Comparison of ENCODE assay signal across 21 cellular contexts in the genomic region with DNA sequence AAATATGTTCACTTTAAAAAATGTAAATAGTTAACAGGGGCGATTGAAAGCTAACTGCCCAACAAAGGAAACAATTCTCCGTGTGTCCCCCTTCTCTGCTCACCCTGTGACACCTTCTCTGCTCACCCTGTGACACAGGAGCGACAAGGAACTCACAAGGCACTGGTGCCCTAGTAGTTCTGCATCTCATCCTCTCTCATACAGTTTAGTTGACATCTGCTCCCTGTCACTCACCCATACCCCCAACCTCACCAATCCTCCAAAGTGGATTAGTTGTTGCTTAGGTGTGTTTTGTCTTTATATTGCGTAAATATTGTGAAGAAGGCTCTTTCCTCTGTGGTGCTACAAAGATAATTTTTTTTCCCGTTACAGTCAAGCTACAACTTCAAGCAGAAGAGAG. TPM values are rescaled to one million over a fixed set of nuclear protein-coding genes. Genes with fewer than 3 reads are reported as not detected.
A peak's percentile ranks its signal among the peaks of the same experiment; 100 is the strongest.
DNase-seq lines count a peak whose midpoint lies in the region; ATAC-seq and TF ChIP-seq lines count a peak whose summit lies in the region.
"Had no signal": no experiment of that assay in that cellular context is flagged by ENCODE, and none has a peak within 500 bp of the region (broad histone marks: within the 10 kb centered on the region; RNA-seq: fewer than 3 reads in every experiment).

No MANE protein-coding gene starts in this region.

- 97 to 99% methylated on average over 5 of the region's 5 CpGs for WGBS in GM23248 (ENCODE audit: low coverage in 1 of 2, low lambda C conversion rate in 2 of 2, missing lambda C conversion rate in 2 of 2), 2 experiments
- no CpG with 5 or more reads among the region's 5 CpGs for WGBS in IMR-90 (ENCODE audit: extremely low coverage in 2 of 2, insufficient read length in 1 of 2), 2 experiments

- peaks cover 98% of the 10 kb centered on the region for H3K79me2 ChIP-seq in GM23248 (ENCODE audit: insufficient read depth)

- H2BK20ac ChIP-seq in IMR-90 (ENCODE audit: low read depth, low read length), result peak overlapping the region; percentile 84

- H3K18ac ChIP-seq in IMR-90 (ENCODE audit: low read depth, low read length), result peak overlapping the region; percentile 70

- POLR2A ChIA-PET in IMR-90 (lab: Charles Lee; ENCODE audit: unreplicated experiment), result no interaction called here

- peak overlapping the region; percentile 17 for H2AK9ac ChIP-seq in IMR-90 (replicated peaks; ENCODE audit: low read depth, low read length, poor library complexity)

- H3K27me3 ChIP-seq in GM23248 (replicated peaks; ENCODE audit: insufficient read depth), result no peaks in the 10 kb centered on the region
- H3K27me3 ChIP-seq in IMR-90 (ENCODE audit: control insufficient read depth, insufficient read depth, low read length), result no peaks in the 10 kb centered on the region
- no peaks in the 10 kb centered on the region for H3K27me3 ChIP-seq in adipocyte (replicated peaks; ENCODE audit: control insufficient read depth, insufficient read depth, low read length)
- H3K27me3 ChIP-seq in skeletal muscle satellite cell (ENCODE audit: control insufficient read depth, insufficient read depth, low read length), result no peaks in the 10 kb centered on the region
- H3K27me3 ChIP-seq: BE2C had no signal

- H3K9ac ChIP-seq in GM23248 (no peak overlapping the region), IMR-90 (ENCODE audit: low read depth, low read length) (no peak overlapping the region), adipocyte (ENCODE audit: low read length) (peak overlapping the region; percentile 13), skeletal muscle satellite cell (ENCODE audit: low read depth, low read length) (peak overlapping the region; percentile 4)

- no peaks in the 10 kb centered on the region for H3K9me2 ChIP-seq in GM23248 (ENCODE audit: insufficient read depth)

- H3F3A ChIP-seq in GM23248 (ENCODE audit: insufficient read depth), result peaks cover 85% of the 10 kb centered on the region

- H3K27ac ChIP-seq in GM23248 (peak overlapping the region; percentile 39), IMR-90 (ENCODE audit: insufficient read depth, low read length) (peak overlapping the region; percentile 45; the same call in 1 of the 2 replicates), substantia nigra (ENCODE audit: low read depth, low read length, poor library complexity, severe bottlenecking) (no peak overlapping the region)

- no peaks in the 10 kb centered on the region for H3K9me3 ChIP-seq in GM23248 (ENCODE audit: low read depth)
- no peaks in the 10 kb centered on the region for H3K9me3 ChIP-seq in IMR-90 (ENCODE audit: control insufficient read depth, insufficient read depth, low read length)
- H3K9me3 ChIP-seq in adipocyte (ENCODE audit: control insufficient read depth, low read length), result no peaks in the 10 kb centered on the region
- H3K9me3 ChIP-seq in skeletal muscle satellite cell (replicated peaks; ENCODE audit: low read length), result no peaks in the 10 kb centered on the region

- peak overlapping the region; percentile 80 for H2BK5ac ChIP-seq in IMR-90 (ENCODE audit: low read depth, low read length, poor library complexity, severe bottlenecking)

- peak overlapping the region; percentile 85 for H2AK5ac ChIP-seq in IMR-90 (ENCODE audit: low read depth, low read length)

- dilution Hi-C loops in IMR-90 (cut with HindIII; ENCODE audit: low sequenced_read_pairs, unreplicated experiment), result no loop called here

- H3K4me2 ChIP-seq in GM23248 (ENCODE audit: unreplicated experiment) (no peak overlapping the region), IMR-90 (ENCODE audit: low read depth, low read length) (peak overlapping the region; percentile 13), skeletal muscle satellite cell (ENCODE audit: low read length) (no peak overlapping the region)

- H4K5ac ChIP-seq in IMR-90 (ENCODE audit: low read depth, low read length), result peak overlapping the region; percentile 60

- peak overlapping the region; percentile 94 for H3K23ac ChIP-seq in IMR-90 (ENCODE audit: low read depth, low read length)

- no peak for TF ChIP-seq CTCF in IMR-90 (conservative IDR thresholded peaks at IDR 0.05; ENCODE audit: low read depth, low read length)

- no peak overlapping the region for H3K56ac ChIP-seq in IMR-90 (ENCODE audit: extremely low read depth, insufficient read depth, low read length)

- peak overlapping the region; percentile 94 for H2BK120ac ChIP-seq in IMR-90 (ENCODE audit: low read depth, low read length)

- intact Hi-C loops in IMR-90 (cut with micrococcal nuclease), result no loop called here

- H4K20me1 ChIP-seq in GM23248 (ENCODE audit: insufficient read depth) (no peaks in the 10 kb centered on the region), IMR-90 (ENCODE audit: insufficient read depth, low read length) (no peaks in the 10 kb centered on the region; the same call in 1 of the 2 replicates)

- H3K4me1 ChIP-seq in GM23248 (ENCODE audit: insufficient read depth) (peaks cover 78% of the 10 kb centered on the region), IMR-90 (ENCODE audit: control insufficient read depth, insufficient read depth, low read length) (peaks cover 10% of the 10 kb centered on the region), adipocyte (ENCODE audit: control insufficient read depth, insufficient read depth, low read length) (peaks cover 43% of the 10 kb centered on the region), skeletal muscle satellite cell (ENCODE audit: control insufficient read depth, insufficient read depth, low read length) (peaks cover 47% of the 10 kb centered on the region)
- H3K4me1 ChIP-seq: BE2C, HAP-1 had no signal

- H3K4ac ChIP-seq in IMR-90 (ENCODE audit: low read depth, low read length), result peak overlapping the region; percentile 97

- H2AFZ ChIP-seq in GM23248, result no peak overlapping the region
- no peak overlapping the region for H2AFZ ChIP-seq in IMR-90 (replicated peaks; ENCODE audit: low read length, poor library complexity)

- H4K91ac ChIP-seq in IMR-90 (ENCODE audit: insufficient read depth, low read depth, low read length), result peak overlapping the region; percentile 82

- BruUV-seq in IMR-90 (replicated peaks; lab: Mats Ljungman, UMichigan), result no TSS peak

- H3K9me1 ChIP-seq in IMR-90 (ENCODE audit: insufficient read depth, low read length), result peaks cover 7% of the 10 kb centered on the region

- CTCF ChIA-PET in IMR-90 (lab: Yijun Ruan, JAX), result interaction anchor here (1.1 to 1.2 kb wide), 2 partner anchors 21 to 118 kb away, joined by 3 read pairs; no protein-coding TSS in a partner anchor

- H3K4me3 ChIP-seq in GM23248 (no peak overlapping the region), IMR-90 (ENCODE audit: insufficient read depth, low read depth, low read length) (no peak overlapping the region), adipocyte (ENCODE audit: low read length) (peak overlapping the region; percentile 20), skeletal muscle satellite cell (ENCODE audit: low read length) (no peak overlapping the region)
- H3K4me3 ChIP-seq: HAP-1 had no signal

- H3K79me1 ChIP-seq in IMR-90 (ENCODE audit: low read depth in 1 of 2, low read length in 2 of 2), result peaks cover 25 to 54% of the 10 kb centered on the region in 2 experiments

- in situ Hi-C loops in GM23248 (cut with MboI), result no loop called here
- in situ Hi-C loops in IMR-90 (cut with MboI; ENCODE audit: low sequenced_read_pairs), result no loop called here

- peak overlapping the region; percentile 19 to 85; a peak in 3 of 4 replicates for H4K8ac ChIP-seq in IMR-90 (ENCODE audit: low read depth in 2 of 2, low read length in 2 of 2)

- DNase-seq in GM23248 (no peak), IMR-90 (no peak), adipocyte (ENCODE audit: low read depth) (no peak), substantia nigra (lab: John Stamatoyannopoulos, UW) (no peak), GF-D8 (lab: John Stamatoyannopoulos, UW) (no peak), NCI-H1105 treated with DMSO at 0.1 percent for 48 hours (lab: John Stamatoyannopoulos, UW) (no peak)
- DNase-seq in effector CD8-positive, alpha-beta T cell (lab: John Stamatoyannopoulos, UW), result no peak
- DNase-seq: BE2C; CD4-positive, CD25-positive, alpha-beta regulatory T cell; COR-L47; DMS153; GDM1; KG1; MV-4-11; NCI-H1436; NCI-H2029 treated with DMSO at 0.1 percent for 48 hours; NCI-H2171; NCI-H446 treated with DMSO at 0.1 percent for 48 hours; T-helper 9 cell had no signal

- no peak for TF ChIP-seq RAD21 in IMR-90 (IDR thresholded peaks at IDR 0.05; ENCODE audit: low read length)

- TF ChIP-seq POLR2A in IMR-90 (IDR thresholded peaks at IDR 0.05; ENCODE audit: low read depth, low read length), result no peak

- peak overlapping the region; percentile 48; the same call in 2 of the 3 replicates for H2BK15ac ChIP-seq in IMR-90 (ENCODE audit: low read depth, low read length)

- peak overlapping the region; percentile 76 for H3K14ac ChIP-seq in IMR-90 (replicated peaks; ENCODE audit: low read depth, low read length)

- peaks cover 46% of the 10 kb centered on the region for H3K36me3 ChIP-seq in GM23248 (ENCODE audit: low read depth)
- H3K36me3 ChIP-seq in IMR-90 (ENCODE audit: control insufficient read depth, insufficient read depth, low read length), result peaks cover 14% of the 10 kb centered on the region
- peaks cover 18% of the 10 kb centered on the region for H3K36me3 ChIP-seq in adipocyte (ENCODE audit: control insufficient read depth, insufficient read depth, low read length, severe bottlenecking)
- H3K36me3 ChIP-seq in skeletal muscle satellite cell (ENCODE audit: insufficient read depth, low read length), result peaks cover 40% of the 10 kb centered on the region
- H3K36me3 ChIP-seq: BE2C had no signal

- ATAC-seq in IMR-90 (ENCODE audit: low read depth), result no peak

TF ChIP-seq in IMR-90, 13 proteins besides CTCF, POLR2A, EP300 and RAD21 (continues in another document):
- TF ChIP-seq BHLHE40 (IDR thresholded peaks at IDR 0.05; ENCODE audit: low read depth, low read length), result no peak

RNA-seq across cellular contexts. Expression of a gene that starts 46.4 kb away (rescaled TPM):
- 4.3 and 4.9 TPM in 2 replicates for total RNA-seq in GM23248 (2014; rRNA removed; shearing (Covaris generic))
- polyA plus RNA-seq in GM23248 (2016; fragmentation: Nextera tagmentation; extraction: Ambion mirVana) (4.1 and 6.0 TPM in 2 replicates), IMR-90 (2012; rRNA removed) (4.8 and 5.1 TPM in 2 replicates)
- 2.7 and 4.2 TPM in 2 replicates for total RNA-seq in IMR-90 (2012; rRNA removed)
- polyA plus RNA-seq in IMR-90 (2012; cell fraction: cytosol; rRNA removed), result 2.5 and 3.1 TPM in 2 replicates
- 2.1 and 4.5 TPM in 2 replicates for polyA plus RNA-seq in IMR-90 (2012; cell fraction: nucleus; rRNA removed; ENCODE audit: low replicate concordance)
- total RNA-seq in skeletal muscle satellite cell (2012; rRNA removed), result 9.2 and 12.7 TPM in 2 replicates

RNA-seq across cellular contexts. Expression of a gene that starts 49.3 kb away (rescaled TPM):
- total RNA-seq in GM23248 (2014; rRNA removed; shearing (Covaris generic)), result 293 and 306 TPM in 2 replicates
- polyA plus RNA-seq in GM23248 (2016; fragmentation: Nextera tagmentation; extraction: Ambion mirVana), result 36.9 and 38.4 TPM in 2 replicates
- 27.1 and 54.4 TPM in 2 replicates for total RNA-seq in IMR-90 (2012; rRNA removed)
- 12.9 and 14.9 TPM in 2 replicates for polyA plus RNA-seq in IMR-90 (2012; rRNA removed)
- 1.9 and 5.8 TPM in 2 replicates for polyA plus RNA-seq in IMR-90 (2012; cell fraction: cytosol; rRNA removed)
- polyA plus RNA-seq in IMR-90 (2012; cell fraction: nucleus; rRNA removed; ENCODE audit: low replicate concordance), result 6.7 and 13.7 TPM in 2 replicates
- 26.9 and 53.0 TPM in 2 replicates for total RNA-seq in skeletal muscle satellite cell (2012; rRNA removed)
- total RNA-seq: CD4-positive, CD25-positive, alpha-beta regulatory T cell had no signal
- polyA plus RNA-seq: CD4-positive, CD25-positive, alpha-beta regulatory T cell had no signal

Comparison
In these comparisons a context has a peak if more than half of its experiments do, and no peak if none do; other contexts are left out.
1. H3K9ac ChIP-seq: peak in adipocyte (single experiment) and skeletal muscle satellite cell (single experiment); none in GM23248 (single experiment) and IMR-90 (single experiment).